In the genomic region with DNA sequence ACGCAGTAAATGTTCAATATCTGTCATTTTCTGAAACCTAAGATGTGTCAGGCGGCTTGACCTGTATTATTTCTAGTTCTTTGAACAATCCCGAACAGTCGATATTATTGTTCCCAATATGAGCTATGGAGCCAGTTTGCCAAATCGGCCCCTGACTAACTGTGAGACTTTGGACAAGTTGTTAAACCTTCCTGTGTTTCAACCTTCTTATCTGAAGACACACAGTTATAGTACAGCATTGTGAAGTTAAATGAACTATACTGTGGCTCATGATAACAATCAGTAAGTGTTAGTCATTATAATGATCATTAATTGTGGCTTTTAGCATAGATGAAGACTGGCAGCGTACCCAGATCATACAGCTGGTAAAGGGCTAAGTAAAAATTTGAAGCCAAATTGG, we compare ENCODE assay signal across 12 cellular contexts. TPM values are rescaled to one million over a fixed set of nuclear protein-coding genes. Genes with fewer than 3 reads are reported as not detected.
DNase-seq lines count a peak whose midpoint lies in the region; ATAC-seq and TF ChIP-seq lines count a peak whose summit lies in the region.
"Had no signal": no experiment of that assay in that cellular context is flagged by ENCODE, and none has a peak within 500 bp of the region (broad histone marks: within the 10 kb centered on the region; RNA-seq: fewer than 3 reads in every experiment).

No MANE protein-coding gene starts in this region.

- no peaks in the 10 kb centered on the region for H3K9me3 Mint-ChIP-seq in activated CD8-positive, alpha-beta T cell treated with anti-CD3 and anti-CD28 coated beads, Interleukin-2, amount 10 ng/mL, durations not matched to agents 7 days and 5 days (ENCODE audit: insufficient read depth)
- H3K9me3 Mint-ChIP-seq: brain had no signal

- H3K36me3 Mint-ChIP-seq in activated CD8-positive, alpha-beta T cell treated with anti-CD3 and anti-CD28 coated beads, Interleukin-2, amount 10 ng/mL, durations not matched to agents 7 days and 5 days (ENCODE audit: low read depth): peaks cover 23% of the 10 kb centered on the region

- BruUV-seq in Panc1 (replicated peaks; lab: Mats Ljungman, UMichigan): no TSS peak

- intact Hi-C loops in Panc1 (cut with micrococcal nuclease; ENCODE audit: unreplicated experiment) (no loop called here), lower lobe of right lung (cut with DNase I) (no loop called here), thyroid gland (cut with DNase I) (loop anchor here (5.0 kb wide), 1 partner anchor 56 kb away; a partner anchor contains a TSS), heart left ventricle (cut with DNase I) (loop anchor here in 6 of 10 donors (5.0 to 10.0 kb wide), 2 partner anchors 146 to 148 kb away; no protein-coding TSS in a partner anchor)

- in situ Hi-C loops in Panc1 (cut with HindIII; ENCODE audit: low pct_unique_long_range_greater_than_20kb, low sequenced_read_pairs): no loop called here

- H3K4me1 ChIP-seq in Panc1 (ENCODE audit: control insufficient read depth, insufficient read depth, low read length) (peaks cover 55% of the 10 kb centered on the region), lower lobe of right lung (no peaks in the 10 kb centered on the region), thyroid gland (peaks cover 35 to 52% of the 10 kb centered on the region in 2 donors), heart left ventricle (peaks cover 0 to 4% (median 0%) of the 10 kb centered on the region in 12 donors)

- ATAC-seq in GM21367 (IDR thresholded peaks at IDR 0.05; ENCODE audit: unreplicated experiment) (peak; percentile 12), Panc1 (no peak; the same call in 1 of the 2 replicates), lower lobe of right lung (no peak), HG02623 (IDR thresholded peaks at IDR 0.05; ENCODE audit: unreplicated experiment) (no peak), heart left ventricle (no peak)
- ATAC-seq in activated CD8-positive, alpha-beta T cell treated with anti-CD3 and anti-CD28 coated beads, Interleukin-2, amount 10 ng/mL, durations not matched to agents 7 days and 5 days: no peak

- peaks cover 14% of the 10 kb centered on the region for H3K4me1 Mint-ChIP-seq in activated CD8-positive, alpha-beta T cell treated with anti-CD3 and anti-CD28 coated beads, Interleukin-2, amount 10 ng/mL, durations not matched to agents 7 days and 5 days (ENCODE audit: low read depth)

- TF ChIP-seq CTCF in Panc1 (IDR thresholded peaks at IDR 0.05): no peak
- TF ChIP-seq CTCF in lower lobe of right lung (IDR thresholded peaks at IDR 0.05): no peak
- no peak for TF ChIP-seq CTCF in thyroid gland (IDR thresholded peaks at IDR 0.05)
- TF ChIP-seq CTCF in heart left ventricle (IDR thresholded peaks at IDR 0.05): no peak

- 88 to 90% methylated on average over 6 of the region's 6 CpGs for WGBS in thyroid gland, 2 donors
- 83 to 95% (median 89%) methylated on average over 6 of the region's 6 CpGs for WGBS in heart left ventricle, 4 donors

- no peaks in the 10 kb centered on the region for H3K27me3 ChIP-seq in Panc1 (ENCODE audit: control insufficient read depth, insufficient read depth, low read length)
- no peaks in the 10 kb centered on the region for H3K27me3 ChIP-seq in lower lobe of right lung (ENCODE audit: low read depth)
- H3K27me3 ChIP-seq in thyroid gland: no peaks in the 10 kb centered on the region
- H3K27me3 ChIP-seq in heart left ventricle: no peaks in the 10 kb centered on the region
- H3K27me3 ChIP-seq: heart right ventricle had no signal

- CTCF ChIA-PET in Panc1 (lab: Charles Lee): interaction anchor here (0.6 to 0.7 kb wide), 2 partner anchors 36 to 44 kb away, joined by 3 to 6 read pairs; no protein-coding TSS in a partner anchor
- CTCF ChIA-PET in activated CD8-positive, alpha-beta T cell treated with anti-CD3 and anti-CD28 coated beads, Interleukin-2, amount 10 ng/mL, durations not matched to agents 7 days and 5 days (lab: Charles Lee): interaction anchor here (0.6 to 3.3 kb wide), 31 partner anchors 9 to 381 kb away, joined by 3 to 26 read pairs (median 5); a partner anchor contains a TSS

- H3K27me3 Mint-ChIP-seq in activated CD8-positive, alpha-beta T cell treated with anti-CD3 and anti-CD28 coated beads, Interleukin-2, amount 10 ng/mL, durations not matched to agents 7 days and 5 days (ENCODE audit: low read depth): no peaks in the 10 kb centered on the region
- H3K27me3 Mint-ChIP-seq: brain had no signal

- no peak for TF ChIP-seq POLR2A in thyroid gland (IDR thresholded peaks at IDR 0.05)
- no peak for TF ChIP-seq POLR2A in heart left ventricle (IDR thresholded peaks at IDR 0.05)

- H3K36me3 ChIP-seq in Panc1 (ENCODE audit: control insufficient read depth, insufficient read depth, low read length) (peaks cover 6% of the 10 kb centered on the region; the same call in 1 of the 2 replicates), lower lobe of right lung (peaks cover 30% of the 10 kb centered on the region), thyroid gland (peaks cover 0 to 3% of the 10 kb centered on the region in 2 donors), heart left ventricle (peaks cover 0 to 31% (median 22%) of the 10 kb centered on the region in 9 donors)

- POLR2A ChIA-PET in Panc1 (lab: Charles Lee): interaction anchor here (0.6 kb wide), 2 partner anchors 37 to 48 kb away, joined by 3 to 5 read pairs; no protein-coding TSS in a partner anchor
- POLR2A ChIA-PET in activated CD8-positive, alpha-beta T cell treated with anti-CD3 and anti-CD28 coated beads, Interleukin-2, amount 10 ng/mL, durations not matched to agents 7 days and 5 days (lab: Charles Lee): interaction anchor here (2.8 kb wide), 1 partner anchor 10 kb away, joined by 8 read pairs; no protein-coding TSS in a partner anchor

- no peak overlapping the region for H3K27ac Mint-ChIP-seq in activated CD8-positive, alpha-beta T cell treated with anti-CD3 and anti-CD28 coated beads, Interleukin-2, amount 10 ng/mL, durations not matched to agents 7 days and 5 days

- H3K4me3 ChIP-seq in Panc1 (ENCODE audit: low read depth in 2 of 2, low read length in 2 of 2) (no peak overlapping the region), lower lobe of right lung (peak overlapping the region; percentile 21), thyroid gland (replicated peaks in 1 of 3) (no peak overlapping the region), heart left ventricle (no peak overlapping the region)
- H3K4me3 ChIP-seq: heart right ventricle had no signal

- H3K27ac ChIP-seq in Panc1 (ENCODE audit: low read length): peak overlapping the region; percentile 93
- peak overlapping the region; percentile 78 for H3K27ac ChIP-seq in lower lobe of right lung
- H3K27ac ChIP-seq in thyroid gland: peak overlapping the region; percentile 95 to 97 (median 97)
- no peak overlapping the region for H3K27ac ChIP-seq in heart left ventricle
- H3K27ac ChIP-seq: heart right ventricle, HL-60 had no signal

- no peak for DNase-seq in Panc1 (ENCODE audit: low read depth, low spot score)
- DNase-seq in lower lobe of right lung: no peak
- no peak for DNase-seq in thyroid gland
- no peak for DNase-seq in activated CD8-positive, alpha-beta T cell treated with anti-CD3 and anti-CD28 coated beads, Interleukin-2, amount 10 ng/mL, durations not matched to agents 7 days and 5 days
- DNase-seq in heart left ventricle: no peak
- DNase-seq: activated gamma-delta T cell had no signal

- no peak overlapping the region for H3K4me3 Mint-ChIP-seq in activated CD8-positive, alpha-beta T cell treated with anti-CD3 and anti-CD28 coated beads, Interleukin-2, amount 10 ng/mL, durations not matched to agents 7 days and 5 days
- H3K4me3 Mint-ChIP-seq: brain had no signal

- H3K9me3 ChIP-seq in Panc1 (ENCODE audit: control insufficient read depth, insufficient read depth, low read depth, low read length) (no peaks in the 10 kb centered on the region), lower lobe of right lung (no peaks in the 10 kb centered on the region), thyroid gland (no peaks in the 10 kb centered on the region), heart left ventricle (no peaks in the 10 kb centered on the region)
- H3K9me3 ChIP-seq: heart right ventricle had no signal

RNA-seq across cellular contexts. Expression of a gene that starts 23.4 kb away (rescaled TPM):
- total RNA-seq in Panc1 (2021; ENCODE audit: unreplicated experiment) (115 TPM), lower lobe of right lung (45.1 TPM), thyroid gland (10 to 100 TPM; 75.5 to 94.2 (median 81.8) TPM), heart left ventricle (10 to 100 TPM; 23.9 to 38.2 (median 27.1) TPM)
- 51.5 TPM for polyA plus RNA-seq in Panc1 (2012; ENCODE audit: insufficient read length)
- total RNA-seq in activated CD8-positive, alpha-beta T cell treated with anti-CD3 and anti-CD28 coated beads, Interleukin-2, amount 10 ng/mL, durations not matched to agents 7 days and 5 days: 10 to 100 TPM; 56.8 to 57.8 TPM
- 10 to 100 TPM; 13.7 to 34.0 TPM for polyA plus RNA-seq in heart left ventricle

RNA-seq across cellular contexts. Expression of a gene that starts 51.1 kb away (rescaled TPM):
- total RNA-seq in Panc1 (2021; ENCODE audit: unreplicated experiment) (4.1 TPM), lower lobe of right lung (11.0 TPM), thyroid gland (10 to 100 TPM; 34.1 to 72.7 (median 49.5) TPM), heart left ventricle (10 to 100 TPM in 8 of 9 donors, 1 to 10 TPM in 1; 7.8 to 45.0 (median 15.2) TPM)
- 6.6 TPM for polyA plus RNA-seq in Panc1 (2012; ENCODE audit: insufficient read length)
- total RNA-seq in activated CD8-positive, alpha-beta T cell treated with anti-CD3 and anti-CD28 coated beads, Interleukin-2, amount 10 ng/mL, durations not matched to agents 7 days and 5 days: 10 to 100 TPM; 11.0 to 11.1 TPM
- 10 to 100 TPM in 1 of 2 donors, 1 to 10 TPM in 1; 7.1 to 24.6 TPM for polyA plus RNA-seq in heart left ventricle

RNA-seq across cellular contexts. Expression of a gene that starts 54.8 kb away (rescaled TPM):
- total RNA-seq in Panc1 (2021; ENCODE audit: unreplicated experiment) (648 TPM), lower lobe of right lung (482 TPM), thyroid gland (100 to 1,000 TPM; 107 to 207 (median 128) TPM), heart left ventricle (1 to 10 TPM in 6 of 9 donors, under 1 TPM in 3; 0.27 to 5.3 (median 1.3) TPM)
- 548 TPM for polyA plus RNA-seq in Panc1 (2012; ENCODE audit: insufficient read length)
- not detected for total RNA-seq in activated CD8-positive, alpha-beta T cell treated with anti-CD3 and anti-CD28 coated beads, Interleukin-2, amount 10 ng/mL, durations not matched to agents 7 days and 5 days
- polyA plus RNA-seq in heart left ventricle: under 1 TPM; 0.40 to 0.61 TPM
- total RNA-seq: T-helper 1 cell treated with Interleukin-12 subunit alpha and Interleukin-12 subunit beta and Interleukin-4 antibody, amounts not matched to agents 30 ng/mL and 1 ng/mL, for 36 hours had no signal

Comparison
In these comparisons a context has a peak if more than half of its experiments do, and no peak if none do; other contexts are left out.
1. H3K27ac ChIP-seq: peak in Panc1 (single experiment), lower lobe of right lung (single experiment) and thyroid gland (3 of 3); none in heart left ventricle (0 of 12).
2. RNA of a gene that starts 54.8 kb away (total RNA-seq): 648 TPM in Panc1 (single experiment), 482 TPM in lower lobe of right lung (single experiment) and 107 to 207 TPM in thyroid gland; 0.27 to 5.3 TPM in heart left ventricle and not detected in activated CD8-positive, alpha-beta T cell treated with anti-CD3 and anti-CD28 coated beads, Interleukin-2, amount 10 ng/mL, durations not matched to agents 7 days and 5 days; every median in the first group is over 10 times any median in the second.
3. intact Hi-C loops: an anchor here in thyroid gland (5.0 kb wide) and heart left ventricle (5.0 to 10.0 kb wide); none called in Panc1 and lower lobe of right lung.